1 cellular context compared by ENCODE assay signal in genomic region chr10:17229717-17229966, GRCh38.
TF ChIP-seq lines count a peak whose summit lies in the region.

No MANE protein-coding gene starts in this region.

TF ChIP-seq in WTC11, 78 proteins besides CTCF, POLR2A, EP300 and RAD21 (continued from another document and continues in another):
- TF ChIP-seq ZNF512 (CRISPR knock-in tag; IDR thresholded peaks at IDR 0.05; ENCODE audit: borderline replicate concordance) (no peak), ZNF396 (CRISPR knock-in tag; IDR thresholded peaks at IDR 0.05; ENCODE audit: borderline replicate concordance) (no peak), SMAD4 (CRISPR knock-in tag; IDR thresholded peaks at IDR 0.05) (no peak), ZNF416 (CRISPR knock-in tag; IDR thresholded peaks at IDR 0.05) (no peak), ZSCAN18 (CRISPR knock-in tag; IDR thresholded peaks at IDR 0.05) (no peak), JAZF1 (CRISPR knock-in tag; IDR thresholded peaks at IDR 0.05) (no peak), MXD4 (CRISPR knock-in tag; IDR thresholded peaks at IDR 0.05; ENCODE audit: borderline replicate concordance) (no peak), ZNF425 (CRISPR knock-in tag; conservative IDR thresholded peaks at IDR 0.05) (no peak), ZNF671 (CRISPR knock-in tag; IDR thresholded peaks at IDR 0.05) (no peak), NFATC4 (CRISPR knock-in tag; IDR thresholded peaks at IDR 0.05) (no peak), ZNF532 (CRISPR knock-in tag; IDR thresholded peaks at IDR 0.05; ENCODE audit: borderline replicate concordance) (no peak), MYBL2 (CRISPR knock-in tag; IDR thresholded peaks at IDR 0.05) (no peak), ATF3 (CRISPR knock-in tag; conservative IDR thresholded peaks at IDR 0.05) (no peak), TEAD4 (CRISPR knock-in tag; IDR thresholded peaks at IDR 0.05) (no peak), E2F5 (CRISPR knock-in tag; IDR thresholded peaks at IDR 0.05) (0 out of 2 replicates have a peak, but pooled peaks have one; percentile 66), NR2C2 (CRISPR knock-in tag; IDR thresholded peaks at IDR 0.05) (no peak), USF2 (CRISPR knock-in tag; IDR thresholded peaks at IDR 0.05) (no peak), IRF1 (CRISPR knock-in tag; IDR thresholded peaks at IDR 0.05) (no peak), GTF2I (CRISPR knock-in tag; conservative IDR thresholded peaks at IDR 0.05) (no peak), FOXJ3 (CRISPR knock-in tag; IDR thresholded peaks at IDR 0.05; ENCODE audit: borderline replicate concordance) (peak; percentile 87; the same call in 1 of the 2 replicates), ZNF232 (CRISPR knock-in tag; IDR thresholded peaks at IDR 0.05) (no peak; the same call in 1 of the 2 replicates)
- TF ChIP-seq, protein P1, sequence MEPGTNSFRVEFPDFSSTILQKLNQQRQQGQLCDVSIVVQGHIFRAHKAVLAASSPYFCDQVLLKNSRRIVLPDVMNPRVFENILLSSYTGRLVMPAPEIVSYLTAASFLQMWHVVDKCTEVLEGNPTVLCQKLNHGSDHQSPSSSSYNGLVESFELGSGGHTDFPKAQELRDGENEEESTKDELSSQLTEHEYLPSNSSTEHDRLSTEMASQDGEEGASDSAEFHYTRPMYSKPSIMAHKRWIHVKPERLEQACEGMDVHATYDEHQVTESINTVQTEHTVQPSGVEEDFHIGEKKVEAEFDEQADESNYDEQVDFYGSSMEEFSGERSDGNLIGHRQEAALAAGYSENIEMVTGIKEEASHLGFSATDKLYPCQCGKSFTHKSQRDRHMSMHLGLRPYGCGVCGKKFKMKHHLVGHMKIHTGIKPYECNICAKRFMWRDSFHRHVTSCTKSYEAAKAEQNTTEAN (CRISPR knock-in tag; IDR thresholded peaks at IDR 0.05): peak; percentile 15
- TF ChIP-seq, protein P2, sequence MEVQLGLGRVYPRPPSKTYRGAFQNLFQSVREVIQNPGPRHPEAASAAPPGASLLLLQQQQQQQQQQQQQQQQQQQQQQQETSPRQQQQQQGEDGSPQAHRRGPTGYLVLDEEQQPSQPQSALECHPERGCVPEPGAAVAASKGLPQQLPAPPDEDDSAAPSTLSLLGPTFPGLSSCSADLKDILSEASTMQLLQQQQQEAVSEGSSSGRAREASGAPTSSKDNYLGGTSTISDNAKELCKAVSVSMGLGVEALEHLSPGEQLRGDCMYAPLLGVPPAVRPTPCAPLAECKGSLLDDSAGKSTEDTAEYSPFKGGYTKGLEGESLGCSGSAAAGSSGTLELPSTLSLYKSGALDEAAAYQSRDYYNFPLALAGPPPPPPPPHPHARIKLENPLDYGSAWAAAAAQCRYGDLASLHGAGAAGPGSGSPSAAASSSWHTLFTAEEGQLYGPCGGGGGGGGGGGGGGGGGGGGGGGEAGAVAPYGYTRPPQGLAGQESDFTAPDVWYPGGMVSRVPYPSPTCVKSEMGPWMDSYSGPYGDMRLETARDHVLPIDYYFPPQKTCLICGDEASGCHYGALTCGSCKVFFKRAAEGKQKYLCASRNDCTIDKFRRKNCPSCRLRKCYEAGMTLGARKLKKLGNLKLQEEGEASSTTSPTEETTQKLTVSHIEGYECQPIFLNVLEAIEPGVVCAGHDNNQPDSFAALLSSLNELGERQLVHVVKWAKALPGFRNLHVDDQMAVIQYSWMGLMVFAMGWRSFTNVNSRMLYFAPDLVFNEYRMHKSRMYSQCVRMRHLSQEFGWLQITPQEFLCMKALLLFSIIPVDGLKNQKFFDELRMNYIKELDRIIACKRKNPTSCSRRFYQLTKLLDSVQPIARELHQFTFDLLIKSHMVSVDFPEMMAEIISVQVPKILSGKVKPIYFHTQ (CRISPR knock-in tag; IDR thresholded peaks at IDR 0.05): no peak
- TF ChIP-seq, protein P3, sequence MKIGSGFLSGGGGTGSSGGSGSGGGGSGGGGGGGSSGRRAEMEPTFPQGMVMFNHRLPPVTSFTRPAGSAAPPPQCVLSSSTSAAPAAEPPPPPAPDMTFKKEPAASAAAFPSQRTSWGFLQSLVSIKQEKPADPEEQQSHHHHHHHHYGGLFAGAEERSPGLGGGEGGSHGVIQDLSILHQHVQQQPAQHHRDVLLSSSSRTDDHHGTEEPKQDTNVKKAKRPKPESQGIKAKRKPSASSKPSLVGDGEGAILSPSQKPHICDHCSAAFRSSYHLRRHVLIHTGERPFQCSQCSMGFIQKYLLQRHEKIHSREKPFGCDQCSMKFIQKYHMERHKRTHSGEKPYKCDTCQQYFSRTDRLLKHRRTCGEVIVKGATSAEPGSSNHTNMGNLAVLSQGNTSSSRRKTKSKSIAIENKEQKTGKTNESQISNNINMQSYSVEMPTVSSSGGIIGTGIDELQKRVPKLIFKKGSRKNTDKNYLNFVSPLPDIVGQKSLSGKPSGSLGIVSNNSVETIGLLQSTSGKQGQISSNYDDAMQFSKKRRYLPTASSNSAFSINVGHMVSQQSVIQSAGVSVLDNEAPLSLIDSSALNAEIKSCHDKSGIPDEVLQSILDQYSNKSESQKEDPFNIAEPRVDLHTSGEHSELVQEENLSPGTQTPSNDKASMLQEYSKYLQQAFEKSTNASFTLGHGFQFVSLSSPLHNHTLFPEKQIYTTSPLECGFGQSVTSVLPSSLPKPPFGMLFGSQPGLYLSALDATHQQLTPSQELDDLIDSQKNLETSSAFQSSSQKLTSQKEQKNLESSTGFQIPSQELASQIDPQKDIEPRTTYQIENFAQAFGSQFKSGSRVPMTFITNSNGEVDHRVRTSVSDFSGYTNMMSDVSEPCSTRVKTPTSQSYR (CRISPR knock-in tag; IDR thresholded peaks at IDR 0.05): no peak
- TF ChIP-seq, protein P4, sequence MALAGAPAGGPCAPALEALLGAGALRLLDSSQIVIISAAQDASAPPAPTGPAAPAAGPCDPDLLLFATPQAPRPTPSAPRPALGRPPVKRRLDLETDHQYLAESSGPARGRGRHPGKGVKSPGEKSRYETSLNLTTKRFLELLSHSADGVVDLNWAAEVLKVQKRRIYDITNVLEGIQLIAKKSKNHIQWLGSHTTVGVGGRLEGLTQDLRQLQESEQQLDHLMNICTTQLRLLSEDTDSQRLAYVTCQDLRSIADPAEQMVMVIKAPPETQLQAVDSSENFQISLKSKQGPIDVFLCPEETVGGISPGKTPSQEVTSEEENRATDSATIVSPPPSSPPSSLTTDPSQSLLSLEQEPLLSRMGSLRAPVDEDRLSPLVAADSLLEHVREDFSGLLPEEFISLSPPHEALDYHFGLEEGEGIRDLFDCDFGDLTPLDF (CRISPR knock-in tag; IDR thresholded peaks at IDR 0.05): no peak
- TF ChIP-seq, protein P5, sequence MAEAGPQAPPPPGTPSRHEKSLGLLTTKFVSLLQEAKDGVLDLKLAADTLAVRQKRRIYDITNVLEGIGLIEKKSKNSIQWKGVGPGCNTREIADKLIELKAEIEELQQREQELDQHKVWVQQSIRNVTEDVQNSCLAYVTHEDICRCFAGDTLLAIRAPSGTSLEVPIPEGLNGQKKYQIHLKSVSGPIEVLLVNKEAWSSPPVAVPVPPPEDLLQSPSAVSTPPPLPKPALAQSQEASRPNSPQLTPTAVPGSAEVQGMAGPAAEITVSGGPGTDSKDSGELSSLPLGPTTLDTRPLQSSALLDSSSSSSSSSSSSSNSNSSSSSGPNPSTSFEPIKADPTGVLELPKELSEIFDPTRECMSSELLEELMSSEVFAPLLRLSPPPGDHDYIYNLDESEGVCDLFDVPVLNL (CRISPR knock-in tag; IDR thresholded peaks at IDR 0.05; ENCODE audit: borderline replicate concordance, low read depth): 0 out of 2 replicates have a peak, but pooled peaks have one; percentile 7
